Comparison of ENCODE assay signal across 10 cellular contexts in the genomic region with DNA sequence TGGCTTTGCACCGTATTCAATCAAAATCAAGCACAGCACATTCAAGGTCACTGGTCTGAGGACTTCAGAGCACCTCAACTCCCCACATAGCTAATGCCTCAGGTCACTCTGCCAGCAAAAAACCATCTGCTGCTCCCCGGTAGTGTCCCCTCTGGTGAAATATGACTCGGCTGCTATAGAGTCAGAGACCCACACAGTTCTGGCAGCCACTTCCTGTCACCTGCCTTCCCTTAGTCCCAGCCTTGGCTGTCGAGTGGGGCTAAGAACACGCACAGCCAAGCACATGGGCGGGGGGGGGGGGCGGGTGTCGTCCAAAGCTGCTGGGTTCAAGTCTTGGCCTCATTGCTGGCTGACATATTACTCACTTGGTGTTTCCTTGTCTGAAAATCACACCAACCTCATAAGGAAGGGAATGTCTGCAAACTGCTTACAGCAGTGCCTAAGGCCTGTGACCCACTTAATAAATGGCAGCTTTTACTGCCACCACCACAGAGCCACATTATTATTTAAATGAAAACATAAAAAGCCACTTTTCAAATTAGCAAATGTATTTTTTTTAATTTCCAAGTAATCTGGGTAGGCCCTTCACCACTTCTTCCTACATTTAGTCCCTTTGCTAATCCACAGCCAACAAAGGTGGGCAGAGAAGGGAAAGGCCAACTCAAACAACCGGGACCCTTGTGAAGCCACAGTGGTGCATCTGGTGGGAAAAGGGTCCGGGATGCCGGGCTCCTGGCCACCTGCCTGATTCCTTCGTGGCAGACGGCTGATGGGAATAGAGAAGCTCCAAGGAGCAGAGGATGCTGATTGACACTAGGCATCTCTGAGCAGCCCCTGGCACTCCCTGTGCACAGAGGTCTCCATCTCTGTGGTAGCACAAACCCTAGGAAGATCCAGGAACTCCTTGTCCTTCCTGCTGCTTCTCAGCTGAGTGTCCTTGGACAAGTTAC. TPM values are rescaled to one million over a fixed set of nuclear protein-coding genes. Genes with fewer than 3 reads are reported as not detected.
DNase-seq lines count a peak whose midpoint lies in the region; ATAC-seq and TF ChIP-seq lines count a peak whose summit lies in the region.
"Had no signal": no experiment of that assay in that cellular context is flagged by ENCODE, and none has a peak within 500 bp of the region (broad histone marks: within the 10 kb centered on the region; RNA-seq: fewer than 3 reads in every experiment).

No MANE protein-coding gene starts in this region.

- POLR2A ChIA-PET in OCI-LY7 (lab: Charles Lee) = no interaction called here

- H3K27ac Mint-ChIP-seq in stimulated activated memory B cell treated with anti-CD40 and anti-IgM and Interleukin-4, amounts not matched to agents 10 μg/mL and 1 μg/mL and 100 μg/mL, for 72 hours = peak overlapping the region; percentile 46

- H3K4me2 ChIP-seq in OCI-LY7 (ENCODE audit: low read length) = no peak overlapping the region

- H3K36me3 ChIP-seq in OCI-LY7 (ENCODE audit: insufficient read depth, low read length) (peaks cover 98% of the 10 kb centered on the region), left lung (peaks cover 0 to 75% of the 10 kb centered on the region in 2 donors), thyroid gland (peaks cover 7 to 14% of the 10 kb centered on the region in 2 donors)

- H2AFZ ChIP-seq in OCI-LY7 (ENCODE audit: low read length) = no peak overlapping the region

- peaks cover 3% of the 10 kb centered on the region for H3K9me3 Mint-ChIP-seq in stimulated activated memory B cell treated with anti-CD40 and anti-IgM and Interleukin-4, amounts not matched to agents 10 μg/mL and 1 μg/mL and 100 μg/mL, for 72 hours

- BruUV-seq in OCI-LY7 (replicated peaks; lab: Mats Ljungman, UMichigan) = no TSS peak

- intact Hi-C loops in OCI-LY7 (cut with micrococcal nuclease; ENCODE audit: unreplicated experiment) (loop anchor here (10.0 kb wide), 2 partner anchors 114 to 184 kb away; partner anchors contain the start of gene ST3GAL5), left lung (cut with DNase I) (no loop called here), thyroid gland (cut with DNase I) (no loop called here)

- ATAC-seq in stimulated activated memory B cell treated with anti-CD40 and anti-IgM and Interleukin-4, amounts not matched to agents 10 μg/mL and 1 μg/mL and 100 μg/mL, for 72 hours = peak; percentile 53
- no peak for ATAC-seq in left lung

- H3K4me1 Mint-ChIP-seq in stimulated activated memory B cell treated with anti-CD40 and anti-IgM and Interleukin-4, amounts not matched to agents 10 μg/mL and 1 μg/mL and 100 μg/mL, for 72 hours = peaks cover 36% of the 10 kb centered on the region

- no peak for TF ChIP-seq POLR2A in thyroid gland (IDR thresholded peaks at IDR 0.05)

- no peaks in the 10 kb centered on the region for H3K9me2 ChIP-seq in OCI-LY7 (ENCODE audit: insufficient read depth, low read length)

- H3K9me3 ChIP-seq in OCI-LY7 (ENCODE audit: low read length) (0 out of 2 replicates have a peak, but pooled peaks cover 5% of the 10 kb centered on the region), left lung (no peaks in the 10 kb centered on the region), thyroid gland (no peaks in the 10 kb centered on the region)

- H3K4me3 ChIP-seq in OCI-LY7 (ENCODE audit: low read depth, low read length, poor library complexity, severe bottlenecking) (no peak overlapping the region), left lung (no peak overlapping the region), thyroid gland (replicated peaks in 1 of 3) (no peak overlapping the region)

- H3K36me3 Mint-ChIP-seq in stimulated activated memory B cell treated with anti-CD40 and anti-IgM and Interleukin-4, amounts not matched to agents 10 μg/mL and 1 μg/mL and 100 μg/mL, for 72 hours = peaks cover 80% of the 10 kb centered on the region

- H3K4me1 ChIP-seq in OCI-LY7 (ENCODE audit: insufficient read depth, low read length, poor library complexity, severe bottlenecking) = peaks cover 13% of the 10 kb centered on the region
- peaks cover 10 to 11% of the 10 kb centered on the region in 2 donors for H3K4me1 ChIP-seq in left lung
- peaks cover 22 to 55% of the 10 kb centered on the region in 2 donors for H3K4me1 ChIP-seq in thyroid gland

- H3K4me3 Mint-ChIP-seq in stimulated activated memory B cell treated with anti-CD40 and anti-IgM and Interleukin-4, amounts not matched to agents 10 μg/mL and 1 μg/mL and 100 μg/mL, for 72 hours = no peak overlapping the region

- H3K27me3 Mint-ChIP-seq in stimulated activated memory B cell treated with anti-CD40 and anti-IgM and Interleukin-4, amounts not matched to agents 10 μg/mL and 1 μg/mL and 100 μg/mL, for 72 hours = no peaks in the 10 kb centered on the region

- H3K27ac ChIP-seq in OCI-LY7 (ENCODE audit: low read depth, low read length, poor library complexity, severe bottlenecking) = no peak overlapping the region
- H3K27ac ChIP-seq in left lung = no peak overlapping the region
- H3K27ac ChIP-seq in thyroid gland = peak overlapping the region in 1 of 3 donors; percentile 1
- H3K27ac ChIP-seq: 22Rv1, VCaP had no signal

- TF ChIP-seq CTCF in OCI-LY7 (conservative IDR thresholded peaks at IDR 0.05; ENCODE audit: low read length) (no peak), left lung (IDR thresholded peaks at IDR 0.05) (no peak), thyroid gland (IDR thresholded peaks at IDR 0.05) (no peak)

- no peaks in the 10 kb centered on the region for H3K79me2 ChIP-seq in OCI-LY7 (ENCODE audit: insufficient read depth, low read depth, low read length)

- H3K27me3 ChIP-seq in left lung (no peaks in the 10 kb centered on the region), thyroid gland (no peaks in the 10 kb centered on the region)

- CTCF ChIA-PET in OCI-LY7 (lab: Charles Lee; ENCODE audit: unreplicated experiment) = interaction anchor here (0.6 kb wide), 1 partner anchor 83 kb away, joined by 6 read pairs; no protein-coding TSS in a partner anchor

- DNase-seq in DMS53 (lab: John Stamatoyannopoulos, UW) (peak; percentile 43), DMS53 treated with DMSO at 0.1 percent for 48 hours (lab: John Stamatoyannopoulos, UW; ENCODE audit: unreplicated experiment) (no peak), OCI-LY7 (ENCODE audit: low spot score) (peak; percentile 51), astrocyte of the hippocampus (ENCODE audit: low read depth, low spot score) (peak; percentile 32), occipital lobe (lab: John Stamatoyannopoulos, UW) (no peak), left lung (no peak), thyroid gland (no peak)

- 83 to 91% methylated on average over 11 to 13 of the region's 13 CpGs for WGBS in thyroid gland, 2 donors

- H4K20me1 ChIP-seq in OCI-LY7 (ENCODE audit: insufficient read depth, low read length) = no peaks in the 10 kb centered on the region

RNA-seq across cellular contexts. Expression of gene POLR1A, which starts 37.3 kb away (rescaled TPM):
- 17.5 and 24.0 TPM in 2 replicates for total RNA-seq in OCI-LY7 (2014; rRNA removed; shearing (Covaris generic))
- total RNA-seq in OCI-LY7 (2022) (42.3 and 53.3 TPM in 2 replicates), occipital lobe (9.5 TPM), left lung (10 to 100 TPM; 26.8 to 34.7 TPM), thyroid gland (10 to 100 TPM; 13.5 to 32.6 (median 24.1) TPM)

RNA-seq across cellular contexts. Expression of gene PTCD3, which starts 37.7 kb away (rescaled TPM):
- total RNA-seq in OCI-LY7 (2014; rRNA removed; shearing (Covaris generic)) = 152 and 164 TPM in 2 replicates
- 215 and 227 TPM in 2 replicates for total RNA-seq in OCI-LY7 (2022)
- total RNA-seq in occipital lobe = 114 TPM
- total RNA-seq in left lung = 10 to 100 TPM; 76.8 to 80.5 TPM
- 100 to 1,000 TPM in 3 of 4 donors, 10 to 100 TPM in 1; 91.4 to 522 (median 160) TPM for total RNA-seq in thyroid gland

Comparison
In these comparisons a context has a peak if more than half of its experiments do, and no peak if none do; other contexts are left out.
1. DNase-seq: peak in DMS53 (single experiment), OCI-LY7 (single experiment) and astrocyte of the hippocampus (single experiment); none in DMS53 treated with DMSO at 0.1 percent for 48 hours (single experiment), occipital lobe (single experiment), left lung (0 of 2) and thyroid gland (0 of 2).